In the genomic region with DNA sequence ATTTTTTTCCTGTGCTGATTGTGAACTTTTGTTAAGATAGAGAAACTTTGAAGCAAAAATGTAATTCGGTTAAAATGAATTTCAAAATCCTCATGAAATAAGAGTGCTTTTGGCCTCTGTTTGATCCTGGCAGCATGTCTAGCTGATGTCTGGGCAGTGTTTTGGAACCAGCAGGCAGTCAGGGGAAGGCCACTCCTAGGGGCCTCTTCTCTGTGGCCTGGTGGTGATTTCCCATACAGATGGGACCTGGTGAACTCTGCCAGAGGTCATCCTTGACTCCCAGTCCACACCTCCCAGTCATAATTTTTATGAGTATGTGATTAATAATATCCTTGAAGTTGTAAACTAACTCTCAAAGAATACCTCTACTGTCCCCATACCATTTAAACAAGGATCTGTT, we compare ENCODE assay signal across 38 cellular contexts.
A peak's percentile ranks its signal among the peaks of the same experiment; 100 is the strongest.
DNase-seq lines count a peak whose midpoint lies in the region; ATAC-seq, FAIRE-seq and TF ChIP-seq lines count a peak whose summit lies in the region.
"Had no signal": no experiment of that assay in that cellular context is flagged by ENCODE, and none has a peak within 500 bp of the region (broad histone marks: within the 10 kb centered on the region; RNA-seq: fewer than 3 reads in every experiment).

No MANE protein-coding gene starts in this region.

- no peak for TF ChIP-seq POLR2A in HepG2 (IDR thresholded peaks at IDR 0.05; ENCODE audit: insufficient read depth in 1 of 2, low read depth in 2 of 2, low read length in 2 of 2)
- no peak for TF ChIP-seq POLR2A in right lobe of liver (IDR thresholded peaks at IDR 0.05)

- TF ChIP-seq CTCF in HepG2 (CRISPR knock-in tag; IDR thresholded peaks at IDR 0.05) (no peak), right lobe of liver (IDR thresholded peaks at IDR 0.05) (no peak), glutamatergic neuron (IDR thresholded peaks at IDR 0.05; ENCODE audit: partially characterized antibody, unreplicated experiment) (no peak), SK-N-SH (IDR thresholded peaks at IDR 0.05) (no peak)

- TF ChIP-seq RAD21 in HepG2 (CRISPR knock-in tag; IDR thresholded peaks at IDR 0.05) (no peak), SK-N-SH (IDR thresholded peaks at IDR 0.05; ENCODE audit: low read length) (no peak)

- CTCF ChIA-PET in HepG2 (lab: Yijun Ruan, JAX; ENCODE audit: low intra/inter-chr PET ratio, low total read pairs): no interaction called here
- CTCF ChIA-PET in SK-N-SH (lab: Yijun Ruan, JAX): no interaction called here

- peak overlapping the region; percentile 49 for H3K27ac Mint-ChIP-seq in glutamatergic neuron (ENCODE audit: unreplicated experiment)
- H3K27ac Mint-ChIP-seq: activated B cell treated with CpG ODN at 0.5 μM for 24 hours; activated naive CD8-positive, alpha-beta T cell; T-cell had no signal

- H3K79me2 ChIP-seq in HepG2 (ENCODE audit: insufficient read depth, low read length) (no peaks in the 10 kb centered on the region), SK-N-SH (ENCODE audit: insufficient read depth) (no peaks in the 10 kb centered on the region)

- H3F3A ChIP-seq in SK-N-SH (replicated peaks; ENCODE audit: insufficient read depth): no peaks in the 10 kb centered on the region

- WGBS in HepG2 (ENCODE audit: low lambda C conversion rate): 60% methylated on average over 1 of the region's 1 CpG
- WGBS in right lobe of liver (ENCODE audit: insufficient coverage, low coverage, low lambda C conversion rate, missing lambda C conversion rate): 69% methylated on average over 1 of the region's 1 CpG
- WGBS in SK-N-SH (ENCODE audit: low lambda C conversion rate): 97% methylated on average over 1 of the region's 1 CpG

- H3K9ac ChIP-seq in HepG2 (ENCODE audit: insufficient read depth, low read depth, low read length) (no peak overlapping the region), SK-N-SH (no peak overlapping the region)

- H3K27ac ChIP-seq in HepG2 (ENCODE audit: extremely low read length, insufficient read depth, low read length) (no peak overlapping the region), right lobe of liver (no peak overlapping the region), SK-N-SH (ENCODE audit: low read depth in 2 of 2, low read length in 1 of 2) (peak overlapping the region in 1 of 2 experiments; percentile 11; a peak in 1 of 4 replicates)
- H3K27ac ChIP-seq: breast epithelium, C4-2B, ovary, Peyer's patch, SJCRH30, suprapubic skin, upper lobe of right lung had no signal

- TF ChIP-seq EP300 in HepG2 (IDR thresholded peaks at IDR 0.05; ENCODE audit: low read depth in 2 of 2, low read length in 2 of 2): no peak
- no peak for TF ChIP-seq EP300 in HepG2 (CRISPR knock-in tag; IDR thresholded peaks at IDR 0.05; ENCODE audit: borderline replicate concordance)
- TF ChIP-seq EP300 in SK-N-SH (IDR thresholded peaks at IDR 0.05; ENCODE audit: borderline replicate concordance in 1 of 2, low read depth in 1 of 2, low read length in 1 of 2): no peak

- H3K36me3 ChIP-seq in HepG2 (replicated peaks in 1 of 2; ENCODE audit: control insufficient read depth in 1 of 2, insufficient read depth in 2 of 2, low read length in 2 of 2): peaks cover 0 to 2% of the 10 kb centered on the region in 2 experiments; a peak in 1 of 5 replicates
- H3K36me3 ChIP-seq in right lobe of liver: no peaks in the 10 kb centered on the region
- H3K36me3 ChIP-seq in SK-N-SH (replicated peaks in 1 of 2; ENCODE audit: control insufficient read depth in 1 of 2, insufficient read depth in 2 of 2, low read length in 1 of 2): peaks cover 5 to 7% of the 10 kb centered on the region in 2 experiments
- H3K36me3 ChIP-seq: breast epithelium, ovary, Peyer's patch had no signal

- in situ Hi-C loops in HepG2 (cut with HindIII; ENCODE audit: extremely low pct_ligation_motif_present, low pct_unique_long_range_greater_than_20kb): no loop called here

- H3K9me3 ChIP-seq in HepG2 (ENCODE audit: low read length): no peaks in the 10 kb centered on the region
- H3K9me3 ChIP-seq in right lobe of liver: no peaks in the 10 kb centered on the region
- H3K9me3 ChIP-seq in SK-N-SH: no peaks in the 10 kb centered on the region
- H3K9me3 ChIP-seq: breast epithelium, ovary, Peyer's patch, SJCRH30, suprapubic skin, upper lobe of right lung had no signal

- intact Hi-C loops in HepG2 (cut with micrococcal nuclease; ENCODE audit: unreplicated experiment) (loop anchor here (2.0 kb wide), 1 partner anchor 77 kb away; no protein-coding TSS in a partner anchor), right lobe of liver (cut with DNase I) (no loop called here)

- no peak overlapping the region for H3K4me3 ChIP-seq in HepG2 (replicated peaks in 1 of 3; ENCODE audit: insufficient read depth in 1 of 3, low read depth in 2 of 3, low read length in 3 of 3)
- H3K4me3 ChIP-seq in right lobe of liver: no peak overlapping the region
- H3K4me3 ChIP-seq in SK-N-SH (ENCODE audit: low read depth in 2 of 2, low read length in 1 of 2): no peak overlapping the region
- H3K4me3 ChIP-seq: breast epithelium, ovary, Peyer's patch, SJCRH30, smooth muscle cell, suprapubic skin, upper lobe of right lung had no signal

- ATAC-seq in HepG2 (peak; percentile 57; the same call in 2 of the 3 replicates), right lobe of liver (no peak), HG03039 (IDR thresholded peaks at IDR 0.05; ENCODE audit: unreplicated experiment) (peak; percentile 59), HG02852 (IDR thresholded peaks at IDR 0.05; ENCODE audit: unreplicated experiment) (no peak)
- ATAC-seq: left cardiac atrium, T-cell, upper lobe of right lung had no signal

- H2AFZ ChIP-seq in HepG2 (ENCODE audit: low read length): no peak overlapping the region
- no peak overlapping the region for H2AFZ ChIP-seq in SK-N-SH (ENCODE audit: low read depth)

- H3K9me3 Mint-ChIP-seq in glutamatergic neuron (ENCODE audit: unreplicated experiment): no peaks in the 10 kb centered on the region

- POLR2A ChIA-PET in HepG2 (lab: Yijun Ruan, JAX): no interaction called here
- POLR2A ChIA-PET in SK-N-SH (lab: Yijun Ruan, JAX): no interaction called here

- H4K20me1 ChIP-seq in HepG2 (ENCODE audit: insufficient read depth, low read length): no peaks in the 10 kb centered on the region
- H4K20me1 ChIP-seq in SK-N-SH (ENCODE audit: insufficient read depth): no peaks in the 10 kb centered on the region

- no peak overlapping the region for H3K4me3 Mint-ChIP-seq in glutamatergic neuron (ENCODE audit: unreplicated experiment)
- H3K4me3 Mint-ChIP-seq: activated B cell treated with CpG ODN at 0.5 μM for 24 hours; activated naive CD8-positive, alpha-beta T cell; immature natural killer cell; T-cell had no signal

- DNase-seq in HepG2 (ENCODE audit: low spot score) (peak; percentile 21), right lobe of liver (no peak), glutamatergic neuron (no peak), SK-N-SH (no peak), COR-L47 (lab: John Stamatoyannopoulos, UW) (no peak)
- no peak for DNase-seq in activated naive CD4-positive, alpha-beta T cell treated with anti-CD3 and anti-CD28 coated beads, Interleukin-2, amount 50 U/mL, for 16 hours
- DNase-seq: 8988T; activated B cell treated with CpG ODN at 0.5 μM for 24 hours; activated CD4-positive, alpha-beta T cell treated with anti-CD3 and anti-CD28 coated beads, Interleukin-2, amount 50 U/mL, for 1 hour; activated effector memory CD4-positive, alpha-beta T cell treated with Interleukin-2 at 50 U/mL for 16 hours; activated T-cell treated with anti-CD3 and anti-CD28 coated beads, Interleukin-2, amount 50 U/mL, for 1 hour; anterior cingulate cortex; Calu3; DMS79 treated with DMSO at 0.1 percent for 48 hours; GDM1; hypothalamus; immature natural killer cell; Kasumi-1; left cardiac atrium; MV-4-11; NCI-H146; NCI-H2107; NCI-H345; NCI-H774; ovary; Peyer's patch; SJCRH30; stimulated activated naive CD4-positive, alpha-beta T cell treated with Interleukin-2 at 50 U/mL for 16 hours; T-cell; upper lobe of right lung had no signal

- peaks cover 23% of the 10 kb centered on the region for H3K4me1 ChIP-seq in HepG2 (ENCODE audit: insufficient read depth, low read length)
- H3K4me1 ChIP-seq in right lobe of liver: no peaks in the 10 kb centered on the region
- peaks cover 0 to 7% of the 10 kb centered on the region in 2 experiments; a peak in 2 of 4 replicates for H3K4me1 ChIP-seq in SK-N-SH (ENCODE audit: control insufficient read depth in 1 of 2, insufficient read depth in 2 of 2, low read depth in 1 of 2, low read length in 1 of 2)
- H3K4me1 ChIP-seq: breast epithelium, Peyer's patch, SJCRH30, suprapubic skin, upper lobe of right lung had no signal

- H3K9me2 ChIP-seq in SK-N-SH: no peaks in the 10 kb centered on the region

- H3K27me3 ChIP-seq in HepG2 (ENCODE audit: control insufficient read depth in 1 of 2, insufficient read depth in 2 of 2, low read length in 2 of 2): no peaks in the 10 kb centered on the region
- no peaks in the 10 kb centered on the region for H3K27me3 ChIP-seq in right lobe of liver
- H3K27me3 ChIP-seq in SK-N-SH (ENCODE audit: insufficient read depth): no peaks in the 10 kb centered on the region
- H3K27me3 ChIP-seq: breast epithelium, ovary, Peyer's patch, SJCRH30, suprapubic skin, upper lobe of right lung had no signal

- H3K27me3 Mint-ChIP-seq in glutamatergic neuron (ENCODE audit: unreplicated experiment): no peaks in the 10 kb centered on the region
- H3K27me3 Mint-ChIP-seq: activated B cell treated with CpG ODN at 0.5 μM for 24 hours; activated naive CD8-positive, alpha-beta T cell; T-cell had no signal

- FAIRE-seq in HepG2 (lab: Jason Lieb, UNC): no peak
- FAIRE-seq: GM19239 had no signal

- H3K4me2 ChIP-seq in HepG2 (ENCODE audit: low read depth, low read length) (no peak overlapping the region), SK-N-SH (no peak overlapping the region)
- H3K4me2 ChIP-seq: smooth muscle cell had no signal

- H3K4me1 Mint-ChIP-seq in glutamatergic neuron (ENCODE audit: low read depth, unreplicated experiment): peaks cover 26% of the 10 kb centered on the region
- H3K4me1 Mint-ChIP-seq: activated B cell treated with CpG ODN at 0.5 μM for 24 hours, immature natural killer cell, T-cell had no signal

- BruUV-seq in HepG2 (replicated peaks; lab: Mats Ljungman, UMichigan): no TSS peak

- H3K36me3 Mint-ChIP-seq in glutamatergic neuron (ENCODE audit: unreplicated experiment): peaks cover 16% of the 10 kb centered on the region

TF ChIP-seq in HepG2, 621 proteins besides CTCF, POLR2A, EP300 and RAD21 (continues in another document):
- TF ChIP-seq STAT5B (CRISPR knock-in tag; IDR thresholded peaks at IDR 0.05): no peak
- TF ChIP-seq ZNF274 (CRISPR knock-in tag; IDR thresholded peaks at IDR 0.05): no peak
- TF ChIP-seq ZNF337 (CRISPR knock-in tag; IDR thresholded peaks at IDR 0.05; ENCODE audit: borderline replicate concordance, low read depth): no peak
- TF ChIP-seq ZNF766 (CRISPR knock-in tag; IDR thresholded peaks at IDR 0.05; ENCODE audit: borderline replicate concordance): no peak

TF ChIP-seq in SK-N-SH, 30 proteins besides CTCF, POLR2A, EP300 and RAD21 (continues in another document):
- TF ChIP-seq TEAD4 (IDR thresholded peaks at IDR 0.05; ENCODE audit: borderline replicate concordance, insufficient read depth) (no peak), GABPA (IDR thresholded peaks at IDR 0.05; ENCODE audit: low read depth) (no peak), MEF2A (IDR thresholded peaks at IDR 0.05; ENCODE audit: borderline replicate concordance, low read depth) (no peak), MXI1 (IDR thresholded peaks at IDR 0.05; ENCODE audit: low read depth, low read length) (no peak), FOXJ3 (CRISPR knock-in tag; IDR thresholded peaks at IDR 0.05) (no peak), RCOR1 (IDR thresholded peaks at IDR 0.05; ENCODE audit: low read length) (no peak)

Comparison
In these comparisons a context has a peak if more than half of its experiments do, and no peak if none do; other contexts are left out.
1. ATAC-seq: peak in HepG2 (single experiment) and HG03039 (single experiment); none in right lobe of liver (0 of 4) and HG02852 (single experiment).